In the genomic region with DNA sequence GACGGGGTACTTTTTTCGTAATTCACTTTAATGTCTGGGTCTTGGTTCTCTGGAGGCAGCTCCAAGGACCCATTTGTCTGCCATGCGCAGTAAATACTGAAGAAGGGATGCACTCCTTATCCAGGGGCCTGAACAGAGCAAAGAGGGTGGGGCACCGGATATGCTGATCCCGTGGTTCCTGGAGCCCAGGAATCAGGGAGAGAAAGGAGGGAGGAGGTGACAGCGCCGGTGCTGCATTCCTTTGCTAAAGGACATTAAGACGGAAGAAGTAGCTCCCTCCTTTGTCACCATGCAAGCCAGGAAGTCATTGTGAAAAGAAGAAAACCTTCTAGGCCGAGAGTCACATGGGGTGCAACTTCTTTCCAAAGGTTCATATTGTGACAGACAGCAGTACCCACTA, we compare ENCODE assay signal across 16 cellular contexts.
DNase-seq lines count a peak whose midpoint lies in the region; ATAC-seq, FAIRE-seq and TF ChIP-seq lines count a peak whose summit lies in the region.
"Had no signal": no experiment of that assay in that cellular context is flagged by ENCODE, and none has a peak within 500 bp of the region (broad histone marks: within the 10 kb centered on the region; RNA-seq: fewer than 3 reads in every experiment).

No MANE protein-coding gene starts in this region.

- POLR2A ChIA-PET in H1 (lab: Charles Lee; ENCODE audit: partially characterized antibody), result no interaction called here

- ATAC-seq in GM23338, result no peak; the same call in 2 of the 3 replicates
- ATAC-seq in GM21825 (IDR thresholded peaks at IDR 0.05; ENCODE audit: unreplicated experiment), result no peak

- no peaks in the 10 kb centered on the region for H3K79me1 ChIP-seq in H1 (ENCODE audit: low read depth, low read length)

- no peaks in the 10 kb centered on the region for H3K79me2 ChIP-seq in GM23338 (replicated peaks; ENCODE audit: insufficient read depth)
- H3K79me2 ChIP-seq in H1 (ENCODE audit: control insufficient read depth in 1 of 2, insufficient read depth in 2 of 2, low read length in 2 of 2), result no peaks in the 10 kb centered on the region

- no peak for FAIRE-seq in H1 (lab: Jason Lieb, UNC)

- H2AFZ ChIP-seq in GM23338, result peak overlapping the region; percentile 66; the same call in 1 of the 2 replicates
- 0 out of 2 replicates have a peak overlapping the region, but pooled peaks have one; percentile 46 for H2AFZ ChIP-seq in H1 (ENCODE audit: low read length)

- no peak overlapping the region for H2BK12ac ChIP-seq in H1 (ENCODE audit: low read depth, low read length)

- no peak overlapping the region for H3K56ac ChIP-seq in H1 (replicated peaks; ENCODE audit: insufficient read length, low read depth, low read length)

- H3K4me1 Mint-ChIP-seq in GM23338, result peaks cover 24% of the 10 kb centered on the region
- H3K4me1 Mint-ChIP-seq: CD14-positive monocyte; CD4-positive, alpha-beta memory T cell had no signal

- H3K4me3 ChIP-seq in GM23338 (no peak overlapping the region), H1 (ENCODE audit: extremely low read depth in 1 of 4, insufficient read depth in 2 of 4, low read depth in 3 of 4, low read length in 4 of 4) (no peak overlapping the region)
- H3K4me3 ChIP-seq: BLaER1, HAP-1 had no signal

- H2AK5ac ChIP-seq in H1 (ENCODE audit: low read depth, low read length), result no peak overlapping the region

- DNase-seq in GM23338 (ENCODE audit: low spot score) (peak; percentile 41), H1 (ENCODE audit: low read depth in 1 of 2, low spot score in 2 of 2) (no peak), iPS-NIHi7 (ENCODE audit: extremely low spot score) (peak; percentile 40), NCI-H1092 treated with DMSO at 0.1 percent for 48 hours (lab: John Stamatoyannopoulos, UW) (no peak), NCI-H748 (lab: John Stamatoyannopoulos, UW; ENCODE audit: unreplicated experiment) (no peak), hippocampal formation (lab: John Stamatoyannopoulos, UW) (no peak)
- DNase-seq: 8988T; CD4-positive, alpha-beta memory T cell; DMS153; DMS79; GF-D8; GOT3 had no signal

- H3K36me3 ChIP-seq in GM23338 (ENCODE audit: insufficient read depth) (no peaks in the 10 kb centered on the region), H1 (ENCODE audit: control insufficient read depth in 2 of 4, insufficient read depth in 4 of 4, low read length in 3 of 4) (no peaks in the 10 kb centered on the region)
- H3K36me3 ChIP-seq: BLaER1, HAP-1 had no signal

- H3K4me1 ChIP-seq in GM23338 (ENCODE audit: insufficient read depth) (peaks cover 9% of the 10 kb centered on the region; the same call in 1 of the 2 replicates), H1 (replicated peaks in 1 of 4; ENCODE audit: control insufficient read depth in 3 of 4, insufficient read depth in 4 of 4, low read length in 3 of 4) (peaks cover 0 to 8% (median 3%) of the 10 kb centered on the region in 4 experiments; a peak in 3 of 7 replicates)
- H3K4me1 ChIP-seq: BLaER1, HAP-1 had no signal

- H3K4me2 ChIP-seq in GM23338, result 0 out of 2 replicates have a peak overlapping the region, but pooled peaks have one; percentile 23
- no peak overlapping the region for H3K4me2 ChIP-seq in H1 (ENCODE audit: insufficient read depth in 1 of 2, low read depth in 2 of 2, low read length in 2 of 2)
- H3K4me2 ChIP-seq: BLaER1 had no signal

- WGBS in H1 (ENCODE audit: extremely low coverage in 1 of 2, insufficient coverage in 1 of 2, insufficient read length in 1 of 2, insufficient replicate concordance in 2 of 2, low coverage in 1 of 2, low lambda C conversion rate in 2 of 2, missing lambda C conversion rate in 1 of 2), 2 experiments, result 76% methylated on average over 7 of the region's 9 CpGs; no CpG with 5 or more reads in 1 of the 2 experiments

- TF ChIP-seq POLR2A in H1 (IDR thresholded peaks at IDR 0.05; ENCODE audit: control extremely low read depth in 1 of 2, low read depth in 2 of 2, low read length in 2 of 2), result no peak

- H2BK5ac ChIP-seq in H1 (ENCODE audit: low read depth, low read length), result 0 out of 2 replicates have a peak overlapping the region, but pooled peaks have one; percentile 30

- H4K91ac ChIP-seq in H1 (replicated peaks; ENCODE audit: insufficient read length, low read length), result no peak overlapping the region

- CTCF ChIA-PET in H1 (lab: Charles Lee; ENCODE audit: partially characterized antibody), result interaction anchor here (1.0 kb wide), 1 partner anchor 193 kb away, joined by 3 read pairs; no protein-coding TSS in a partner anchor

- no peaks in the 10 kb centered on the region for H3F3A ChIP-seq in GM23338 (replicated peaks; ENCODE audit: low read depth)

- H3K27me3 Mint-ChIP-seq in GM23338 (ENCODE audit: insufficient read depth, low read depth, poor library complexity), result peaks cover 3% of the 10 kb centered on the region

- no peaks in the 10 kb centered on the region for H3K36me3 Mint-ChIP-seq in GM23338 (ENCODE audit: low read depth)
- H3K36me3 Mint-ChIP-seq: CD14-positive monocyte; CD4-positive, alpha-beta memory T cell had no signal

- H3K27ac Mint-ChIP-seq in GM23338, result no peak overlapping the region
- H3K27ac Mint-ChIP-seq: CD14-positive monocyte; CD4-positive, alpha-beta memory T cell had no signal

- no peaks in the 10 kb centered on the region for H3K23me2 ChIP-seq in H1 (ENCODE audit: low read depth, low read length)

- no peak overlapping the region for H3K9ac ChIP-seq in H1 (replicated peaks in 1 of 4; ENCODE audit: extremely low read depth in 1 of 4, low read depth in 3 of 4, low read length in 3 of 4)
- H3K9ac ChIP-seq: BLaER1 had no signal

- no peaks in the 10 kb centered on the region for H3K9me3 Mint-ChIP-seq in GM23338
- H3K9me3 Mint-ChIP-seq: CD4-positive, alpha-beta memory T cell had no signal

- no peak overlapping the region for H3K14ac ChIP-seq in H1 (ENCODE audit: insufficient read length)

- no peak for TF ChIP-seq RAD21 in H1 (IDR thresholded peaks at IDR 0.05 in 1 of 2, conservative IDR thresholded peaks at IDR 0.05 in 1 of 2; ENCODE audit: low read depth in 2 of 2, low read length in 2 of 2)

- TF ChIP-seq CTCF in GM23338 (conservative IDR thresholded peaks at IDR 0.05; ENCODE audit: low read depth in 2 of 2) (no peak), H1 (IDR thresholded peaks at IDR 0.05; ENCODE audit: control extremely low read depth in 1 of 3, insufficient read depth in 1 of 3, low read depth in 1 of 3, low read length in 3 of 3) (no peak)

- no peak overlapping the region for H3K18ac ChIP-seq in H1 (ENCODE audit: extremely low read depth, low read length)

- no peak overlapping the region for H4K5ac ChIP-seq in H1 (ENCODE audit: insufficient read length, low read depth, low read length)

- H3K9me2 ChIP-seq in GM23338 (ENCODE audit: insufficient read depth), result peaks cover 3% of the 10 kb centered on the region; the same call in 1 of the 2 replicates

- no peak overlapping the region for H3K4me3 Mint-ChIP-seq in GM23338
- H3K4me3 Mint-ChIP-seq: CD14-positive monocyte; CD4-positive, alpha-beta memory T cell had no signal

- no peaks in the 10 kb centered on the region for H4K20me1 ChIP-seq in GM23338 (replicated peaks; ENCODE audit: insufficient read depth)
- no peaks in the 10 kb centered on the region for H4K20me1 ChIP-seq in H1 (replicated peaks in 1 of 2; ENCODE audit: control insufficient read depth in 1 of 2, insufficient read depth in 2 of 2, low read length in 2 of 2)
- H4K20me1 ChIP-seq: BLaER1 had no signal

- no peak for TF ChIP-seq EP300 in H1 (IDR thresholded peaks at IDR 0.05; ENCODE audit: borderline replicate concordance in 1 of 2, low read depth in 2 of 2, low read length in 2 of 2)

- H2BK15ac ChIP-seq in H1 (ENCODE audit: low read length), result no peak overlapping the region

- H2BK20ac ChIP-seq in H1 (ENCODE audit: low read length), result no peak overlapping the region

- H3K23ac ChIP-seq in H1 (ENCODE audit: insufficient read length), result no peak overlapping the region

- H2BK120ac ChIP-seq in H1 (replicated peaks; ENCODE audit: low read depth, low read length), result no peak overlapping the region

- no peaks in the 10 kb centered on the region for H3K9me3 ChIP-seq in H1 (ENCODE audit: insufficient read depth in 2 of 2, low read depth in 1 of 2, low read length in 1 of 2)
- H3K9me3 ChIP-seq: BLaER1, HAP-1 had no signal

- H3K27me3 ChIP-seq in GM23338 (ENCODE audit: insufficient read depth) (no peaks in the 10 kb centered on the region), H1 (replicated peaks in 1 of 4; ENCODE audit: control insufficient read depth in 3 of 4, extremely low read depth in 1 of 4, insufficient read depth in 3 of 4, low read length in 3 of 4) (no peaks in the 10 kb centered on the region)
- H3K27me3 ChIP-seq: BLaER1 had no signal

- no peak overlapping the region for H4K8ac ChIP-seq in H1 (ENCODE audit: extremely low read depth, insufficient read depth, low read length)

- no peak overlapping the region for H3K4ac ChIP-seq in H1 (replicated peaks; ENCODE audit: insufficient read length, low read depth, low read length)

- H3K27ac ChIP-seq in GM23338 (ENCODE audit: low read depth), result no peak overlapping the region
- H3K27ac ChIP-seq in H1 (ENCODE audit: low read depth, low read length), result no peak overlapping the region
- H3K27ac ChIP-seq: BLaER1 had no signal

TF ChIP-seq in GM23338, 12 proteins besides CTCF, POLR2A, EP300 and RAD21 (continues in another document):
- TF ChIP-seq ZNF114 (CRISPR knock-in tag; IDR thresholded peaks at IDR 0.05) (no peak), POLR2AphosphoS5 (IDR thresholded peaks at IDR 0.05; ENCODE audit: low read depth) (no peak), EZH2 (IDR thresholded peaks at IDR 0.05; ENCODE audit: low read depth, unreplicated experiment) (no peak)

TF ChIP-seq in H1, 55 proteins besides CTCF, POLR2A, EP300 and RAD21:
- TF ChIP-seq SIX5 (IDR thresholded peaks at IDR 0.05; ENCODE audit: low read depth, low read length) (no peak), CHD1 (IDR thresholded peaks at IDR 0.05; ENCODE audit: low read depth, low read length) (no peak)

Comparison
In these comparisons a context has a peak if more than half of its experiments do, and no peak if none do; other contexts are left out.
1. DNase-seq: peak in GM23338 (single experiment) and iPS-NIHi7 (single experiment); none in H1 (0 of 2), NCI-H1092 treated with DMSO at 0.1 percent for 48 hours (single experiment), NCI-H748 (single experiment) and hippocampal formation (0 of 2).